Comparison of ENCODE assay signal across 14 cellular contexts in the genomic region with DNA sequence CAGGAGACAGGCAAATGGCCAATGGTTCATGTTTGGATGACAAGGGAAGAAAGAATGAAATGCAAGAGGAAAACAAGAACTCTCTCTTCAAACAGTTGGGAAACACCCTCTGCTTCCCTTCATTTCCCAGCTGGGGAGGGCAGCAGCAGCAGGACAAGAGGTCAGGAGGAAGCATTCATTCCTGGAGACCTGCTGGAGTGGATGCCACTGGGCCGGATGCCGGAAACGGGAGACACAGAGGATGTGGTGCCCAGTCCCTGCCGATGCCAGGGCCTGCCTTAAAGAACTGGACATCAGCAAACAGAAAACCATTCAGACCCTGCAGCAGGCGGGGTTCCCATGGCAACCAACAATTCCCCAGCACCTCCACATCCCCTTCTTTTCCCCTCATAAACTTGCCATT.
DNase-seq lines count a peak whose midpoint lies in the region; ATAC-seq and TF ChIP-seq lines count a peak whose summit lies in the region.
"Had no signal": no experiment of that assay in that cellular context is flagged by ENCODE, and none has a peak within 500 bp of the region (broad histone marks: within the 10 kb centered on the region; RNA-seq: fewer than 3 reads in every experiment).

No MANE protein-coding gene starts in this region.

- H3K4me3 ChIP-seq in SJCRH30 (no peak overlapping the region), thyroid gland (replicated peaks in 1 of 3) (no peak overlapping the region)

- no peaks in the 10 kb centered on the region for H3K36me3 Mint-ChIP-seq in activated CD4-positive, alpha-beta memory T cell treated with anti-CD3 and anti-CD28 coated beads for 36 hours
- H3K36me3 Mint-ChIP-seq: stimulated activated effector memory CD8-positive, alpha-beta T cell treated with anti-CD3 and anti-CD28 coated beads, Interleukin-12 subunit alpha, Interleukin-12 subunit beta, amount 100 ng/mL, for 72 hours had no signal

- intact Hi-C loops in thyroid gland (cut with DNase I): no loop called here
- intact Hi-C loops in activated CD4-positive, alpha-beta memory T cell treated with anti-CD3 and anti-CD28 coated beads for 36 hours (cut with micrococcal nuclease): no loop called here

- no peak overlapping the region for H3K27ac Mint-ChIP-seq in activated CD4-positive, alpha-beta memory T cell treated with anti-CD3 and anti-CD28 coated beads for 36 hours
- H3K27ac Mint-ChIP-seq: activated naive CD4-positive, alpha-beta T cell treated with anti-CD3 and anti-CD28 coated beads for 36 hours; stimulated activated effector memory CD8-positive, alpha-beta T cell treated with anti-CD3 and anti-CD28 coated beads, Interleukin-12 subunit alpha, Interleukin-12 subunit beta, amount 100 ng/mL, for 72 hours had no signal

- no peak overlapping the region for H3K4me3 Mint-ChIP-seq in activated CD4-positive, alpha-beta memory T cell treated with anti-CD3 and anti-CD28 coated beads for 36 hours
- H3K4me3 Mint-ChIP-seq: activated naive CD4-positive, alpha-beta T cell treated with anti-CD3 and anti-CD28 coated beads for 36 hours; stimulated activated effector memory CD8-positive, alpha-beta T cell treated with anti-CD3 and anti-CD28 coated beads, Interleukin-12 subunit alpha, Interleukin-12 subunit beta, amount 100 ng/mL, for 72 hours had no signal

- H3K27ac ChIP-seq in SJCRH30 (peak overlapping the region; percentile 13; the same call in 1 of the 2 replicates), thyroid gland (peak overlapping the region in 2 of 3 donors; percentile 18 to 31)

- no peak for TF ChIP-seq CTCF in thyroid gland (IDR thresholded peaks at IDR 0.05)

- no peak for ATAC-seq in GM18511 (IDR thresholded peaks at IDR 0.05; ENCODE audit: unreplicated experiment)
- ATAC-seq: stimulated activated effector memory CD8-positive, alpha-beta T cell treated with anti-CD3 and anti-CD28 coated beads, Interleukin-12 subunit alpha, Interleukin-12 subunit beta, amount 100 ng/mL, for 72 hours had no signal

- WGBS in thyroid gland, 2 donors: 71 to 72% methylated on average over 5 of the region's 5 CpGs

- no peak for TF ChIP-seq POLR2A in thyroid gland (IDR thresholded peaks at IDR 0.05)

- H3K36me3 ChIP-seq in SJCRH30 (no peaks in the 10 kb centered on the region), thyroid gland (no peaks in the 10 kb centered on the region)

- H3K9me3 Mint-ChIP-seq in activated CD4-positive, alpha-beta memory T cell treated with anti-CD3 and anti-CD28 coated beads for 36 hours: peaks cover 14% of the 10 kb centered on the region

- CTCF ChIA-PET in activated CD4-positive, alpha-beta memory T cell treated with anti-CD3 and anti-CD28 coated beads for 36 hours (lab: Charles Lee): no interaction called here

- no peaks in the 10 kb centered on the region; the same call in 1 of the 2 replicates for H3K9me3 ChIP-seq in SJCRH30 (replicated peaks)
- no peaks in the 10 kb centered on the region for H3K9me3 ChIP-seq in thyroid gland

- H3K27me3 ChIP-seq in SJCRH30 (no peaks in the 10 kb centered on the region), thyroid gland (no peaks in the 10 kb centered on the region)

- DNase-seq in SJCRH30 (peak; percentile 25 to 50), fibroblast of peridontal ligament (ENCODE audit: extremely low read depth) (peak; percentile 51), mucosa of gallbladder (ENCODE audit: low spot score) (peak; percentile 34), thyroid gland (peak in 1 of 2 donors; percentile 23), SK-N-DZ (ENCODE audit: low spot score) (no peak), EL (no peak)
- DNase-seq in activated CD4-positive, alpha-beta memory T cell treated with anti-CD3 and anti-CD28 coated beads for 36 hours: no peak
- DNase-seq: activated naive CD4-positive, alpha-beta T cell treated with anti-CD3 and anti-CD28 coated beads for 36 hours; cerebellar nuclear complex; NCI-H1417; NCI-H524 treated with DMSO at 0.1 percent for 48 hours; occipital lobe had no signal

- no peaks in the 10 kb centered on the region for H3K27me3 Mint-ChIP-seq in activated CD4-positive, alpha-beta memory T cell treated with anti-CD3 and anti-CD28 coated beads for 36 hours

- H3K4me1 ChIP-seq in SJCRH30: peaks cover 13% of the 10 kb centered on the region; the same call in 1 of the 2 replicates
- peaks cover 0 to 12% of the 10 kb centered on the region in 2 donors for H3K4me1 ChIP-seq in thyroid gland

- POLR2A ChIA-PET in activated CD4-positive, alpha-beta memory T cell treated with anti-CD3 and anti-CD28 coated beads for 36 hours (lab: Charles Lee): no interaction called here

- H3K4me1 Mint-ChIP-seq in activated CD4-positive, alpha-beta memory T cell treated with anti-CD3 and anti-CD28 coated beads for 36 hours (ENCODE audit: low read depth): no peaks in the 10 kb centered on the region
- H3K4me1 Mint-ChIP-seq: stimulated activated effector memory CD8-positive, alpha-beta T cell treated with anti-CD3 and anti-CD28 coated beads, Interleukin-12 subunit alpha, Interleukin-12 subunit beta, amount 100 ng/mL, for 72 hours had no signal

Comparison
In these comparisons a context has a peak if more than half of its experiments do, and no peak if none do; other contexts are left out.
1. DNase-seq: peak in SJCRH30 (2 of 2), fibroblast of peridontal ligament (single experiment) and mucosa of gallbladder (single experiment); none in activated CD4-positive, alpha-beta memory T cell treated with anti-CD3 and anti-CD28 coated beads for 36 hours (single experiment), SK-N-DZ (single experiment) and EL (single experiment).